ENCODE assay signal across 34 cellular contexts in genomic region chr15:67857220-67857619, GRCh38. TPM values are rescaled to one million over a fixed set of nuclear protein-coding genes. Genes with fewer than 3 reads are reported as not detected.
"Had no signal": no experiment of that assay in that cellular context is flagged by ENCODE, and none has a peak within 500 bp of the region (broad histone marks: within the 10 kb centered on the region; RNA-seq: fewer than 3 reads in every experiment).

No MANE protein-coding gene starts in this region.

- H3K4me3 ChIP-seq: esophagus muscularis mucosa, heart right ventricle, pancreas, prostate gland, sigmoid colon, thoracic aorta had no signal

- H3K36me3 ChIP-seq: esophagus muscularis mucosa, heart right ventricle, pancreas, prostate gland, sigmoid colon, thoracic aorta had no signal

- FAIRE-seq: pancreas, small intestine, urothelium cell line had no signal

- H3K27ac ChIP-seq: esophagus muscularis mucosa, foreskin keratinocyte, heart right ventricle, pancreas, prostate gland, thoracic aorta had no signal

- H3K4me1 ChIP-seq: esophagus muscularis mucosa, foreskin keratinocyte, heart right ventricle, pancreas, prostate gland had no signal

- H3K9me3 ChIP-seq: esophagus muscularis mucosa, heart right ventricle, pancreas, prostate gland, sigmoid colon, thoracic aorta had no signal

- ATAC-seq: activated CD4-positive, alpha-beta T cell treated with anti-CD3 and anti-CD28 coated beads for 36 hours; activated naive CD8-positive, alpha-beta T cell treated with anti-CD3 and anti-CD28 coated beads, Interleukin-2, amount 50 U/mL, for 24 hours; foreskin keratinocyte; heart right ventricle; left ventricle myocardium superior; pancreas; stimulated activated effector memory CD8-positive, alpha-beta T cell treated with anti-CD3 and anti-CD28 coated beads, Interleukin-12 subunit alpha, Interleukin-12 subunit beta, amount 100 ng/mL, for 72 hours had no signal

- H3K27me3 ChIP-seq: esophagus muscularis mucosa, foreskin keratinocyte, heart right ventricle, pancreas, sigmoid colon had no signal

- DNase-seq: activated CD4-positive, alpha-beta T cell treated with anti-CD3 and anti-CD28 coated beads for 36 hours; activated CD4-positive, alpha-beta T cell treated with anti-CD3 and anti-CD28 coated beads, Interleukin-2, amount 50 U/mL, for 4 hours; activated CD4-positive, CD25-positive, alpha-beta regulatory T cell; activated naive CD8-positive, alpha-beta T cell treated with anti-CD3 and anti-CD28 coated beads, Interleukin-2, amount 50 U/mL, for 24 hours; activated T-cell treated with anti-CD3 and anti-CD28 coated beads, Interleukin-2, amount 50 U/mL, for 48 hours; amygdala; caudate nucleus; cortex of kidney; foreskin keratinocyte; heart right ventricle; kidney glomerular epithelial cell; left ventricle myocardium superior; naive B cell; nucleus accumbens; retina; sigmoid colon; small intestine; stimulated activated CD4-positive, alpha-beta T cell treated with anti-CD3 and anti-CD28 coated beads, Interleukin-4, amount 100 ng/mL, for 24 hours; T-helper 1 cell; trophoblast cell had no signal

RNA-seq across cellular contexts. Expression of gene RNU6-1, which starts 17.4 kb away (rescaled TPM):
- total RNA-seq: activated CD4-positive, alpha-beta T cell treated with anti-CD3 and anti-CD28 coated beads for 36 hours; activated CD8-positive, alpha-beta memory T cell treated with anti-CD3 and anti-CD28 coated beads for 36 hours; activated T-helper 2 cell treated with anti-CD3 and anti-CD28 coated beads, Interferon-gamma antibody, Interleukin-2, Interleukin-4, amounts not matched to agents 10 μg/mL and 5 μg/mL and 100 μg/mL, durations not matched to agents 14 hours and 24 hours and 36 hours; chondrocyte; esophagus muscularis mucosa; foreskin keratinocyte; glomerular endothelial cell; heart right ventricle; left ventricle myocardium superior; lung microvascular endothelial cell; mesenteric fat pad; pancreas; prostate gland; sigmoid colon; subcutaneous adipose tissue; thoracic aorta had no signal
- polyA plus RNA-seq: foreskin keratinocyte, heart right ventricle, neural cell, pancreas, sigmoid colon, small intestine had no signal

RNA-seq across cellular contexts. Expression of gene SKOR1, which starts 31.9 kb away (rescaled TPM):
- total RNA-seq: foreskin keratinocyte, glomerular endothelial cell had no signal
